2 cellular contexts compared by ENCODE assay signal in the genomic region with DNA sequence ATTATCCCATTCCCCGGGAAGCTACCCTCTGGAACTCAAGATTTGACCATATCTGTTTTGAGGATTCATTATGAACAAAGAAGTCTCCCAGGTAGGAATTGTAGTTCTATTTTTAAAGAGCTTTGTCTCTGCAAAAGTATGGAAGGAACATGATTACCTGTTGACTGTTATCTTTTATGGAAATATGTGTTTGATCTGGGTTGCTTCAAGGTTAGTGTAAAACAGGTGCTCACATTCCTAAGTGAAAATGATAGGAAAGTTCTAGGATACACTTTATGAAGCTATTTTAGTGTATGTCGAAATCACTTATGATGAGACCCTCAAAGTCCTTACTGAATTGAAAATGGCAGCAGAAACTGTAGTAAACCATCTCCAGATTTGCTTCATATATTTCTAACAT.
A peak's percentile ranks its signal among the peaks of the same experiment; 100 is the strongest.
TF ChIP-seq lines count a peak whose summit lies in the region.

No MANE protein-coding gene starts in this region.

TF ChIP-seq in HepG2, 621 proteins besides CTCF, POLR2A, EP300 and RAD21:
- TF ChIP-seq DNMT3B (CRISPR knock-in tag; conservative IDR thresholded peaks at IDR 0.05) (no peak), ZNF777 (CRISPR knock-in tag; IDR thresholded peaks at IDR 0.05) (no peak), CEBPB (IDR thresholded peaks at IDR 0.05; ENCODE audit: borderline replicate concordance, low read depth, low read length) (0 out of 2 replicates have a peak, but pooled peaks have one; percentile 41)

TF ChIP-seq in IMR-90, 13 proteins besides CTCF, POLR2A, EP300 and RAD21:
- TF ChIP-seq CEBPB (IDR thresholded peaks at IDR 0.05; ENCODE audit: low read depth, low read length) (peak; percentile 50; the same call in 1 of the 2 replicates), SMC3 (IDR thresholded peaks at IDR 0.05; ENCODE audit: low read depth, low read length) (no peak), MXI1 (IDR thresholded peaks at IDR 0.05; ENCODE audit: borderline replicate concordance, low read depth, low read length) (no peak), NFE2L2 (IDR thresholded peaks at IDR 0.05; ENCODE audit: low read depth, low read length) (no peak)
